Comparison of ENCODE assay signal across 11 cellular contexts in the genomic region with DNA sequence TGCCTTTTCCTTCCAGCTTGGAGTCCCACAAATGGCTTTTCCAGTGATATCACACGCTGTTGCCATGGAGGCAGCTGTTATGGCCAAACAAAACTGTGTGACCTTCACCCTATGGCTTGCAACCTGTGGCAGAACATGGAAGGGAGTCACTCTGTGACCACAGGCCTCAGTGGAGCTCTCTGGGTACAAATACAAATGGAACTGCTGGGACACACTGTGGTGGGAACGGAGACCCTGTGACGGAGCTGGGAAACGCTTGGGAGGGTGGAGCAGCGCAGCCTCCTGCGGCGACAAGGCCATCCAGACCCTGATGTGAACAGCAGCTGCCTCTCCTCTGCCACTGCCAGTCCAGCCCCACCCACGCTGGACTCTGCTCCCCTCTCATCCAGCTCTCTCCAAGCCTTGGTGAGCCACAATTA.
DNase-seq lines count a peak whose midpoint lies in the region; ATAC-seq and TF ChIP-seq lines count a peak whose summit lies in the region.
"Had no signal": no experiment of that assay in that cellular context is flagged by ENCODE, and none has a peak within 500 bp of the region (broad histone marks: within the 10 kb centered on the region; RNA-seq: fewer than 3 reads in every experiment).

No MANE protein-coding gene starts in this region.

- peak; percentile 43 for ATAC-seq in lung (ENCODE audit: insufficient read depth, low FRiP score)

- H3K9ac ChIP-seq in Loucy (ENCODE audit: low read depth, low read length, poor library complexity, severe bottlenecking) (peak overlapping the region; percentile 47), colonic mucosa (ENCODE audit: low read depth in 2 of 2, low read length in 2 of 2) (peak overlapping the region; percentile 33 to 72)

- no peaks in the 10 kb centered on the region for H3K9me2 ChIP-seq in Loucy (replicated peaks; ENCODE audit: low read depth, low read length)

- H3K4me1 ChIP-seq in Loucy (ENCODE audit: insufficient read depth, low read length, poor library complexity, severe bottlenecking): peaks cover 89% of the 10 kb centered on the region
- peaks cover 12% of the 10 kb centered on the region for H3K4me1 ChIP-seq in colonic mucosa
- H3K4me1 ChIP-seq in lung (ENCODE audit: control insufficient read depth in 2 of 2, insufficient read depth in 2 of 2, low read length in 2 of 2): peaks cover 0 to 4% of the 10 kb centered on the region in 2 donors
- peaks cover 6 to 18% (median 13%) of the 10 kb centered on the region in 4 donors for H3K4me1 ChIP-seq in stomach

- WGBS in lung, 2 donors: 78 to 82% methylated on average over 8 of the region's 8 CpGs
- 49 to 63% (median 54%) methylated on average over 8 of the region's 8 CpGs for WGBS in stomach, 5 donors

- H3K27ac ChIP-seq in colonic mucosa (peak overlapping the region; percentile 64), lung (ENCODE audit: low read depth in 1 of 2, low read length in 1 of 2) (peak overlapping the region in 1 of 2 donors; percentile 10), stomach (peak overlapping the region in 4 of 5 donors; percentile 8 to 56 (median 48))

- H3K9me3 ChIP-seq in Loucy (ENCODE audit: insufficient read depth, low read depth, low read length) (no peaks in the 10 kb centered on the region), colonic mucosa (no peaks in the 10 kb centered on the region), lung (ENCODE audit: control insufficient read depth in 2 of 2, insufficient read depth in 1 of 2, low read length in 1 of 2) (no peaks in the 10 kb centered on the region), stomach (no peaks in the 10 kb centered on the region)

- H3K4me2 ChIP-seq in Loucy (ENCODE audit: low read depth, low read length, poor library complexity, severe bottlenecking): no peak overlapping the region

- H4K20me1 ChIP-seq in Loucy (ENCODE audit: insufficient read depth, low read length, poor library complexity, severe bottlenecking): no peaks in the 10 kb centered on the region

- intact Hi-C loops in colonic mucosa (cut with DNase I) (no loop called here), stomach (cut with DNase I; ENCODE audit: low total_unique reads) (no loop called here)

- no peak for TF ChIP-seq EP300 in stomach (IDR thresholded peaks at IDR 0.05)

- no peak overlapping the region for H3K4me3 ChIP-seq in Loucy (ENCODE audit: low read length, poor library complexity, severe bottlenecking)
- no peak overlapping the region for H3K4me3 ChIP-seq in colonic mucosa
- H3K4me3 ChIP-seq in lung: no peak overlapping the region
- H3K4me3 ChIP-seq in stomach: no peak overlapping the region

- H3K36me3 ChIP-seq in Loucy (ENCODE audit: insufficient read depth, low read length): no peaks in the 10 kb centered on the region
- no peaks in the 10 kb centered on the region for H3K36me3 ChIP-seq in colonic mucosa
- no peaks in the 10 kb centered on the region for H3K36me3 ChIP-seq in lung (ENCODE audit: control insufficient read depth in 2 of 2, insufficient read depth in 2 of 2, low read length in 2 of 2)
- no peaks in the 10 kb centered on the region for H3K36me3 ChIP-seq in stomach

- no peak for TF ChIP-seq CTCF in Loucy (conservative IDR thresholded peaks at IDR 0.05; ENCODE audit: low read length)
- no peak for TF ChIP-seq CTCF in colonic mucosa (IDR thresholded peaks at IDR 0.05)
- TF ChIP-seq CTCF in lung (IDR thresholded peaks at IDR 0.05; ENCODE audit: control extremely low read depth, extremely low read depth): no peak
- no peak for TF ChIP-seq CTCF in stomach (IDR thresholded peaks at IDR 0.05)
- TF ChIP-seq CTCF in GM13977 (IDR thresholded peaks at IDR 0.05; ENCODE audit: extremely low read depth, insufficient read depth, missing control alignments): no peak

- H3K27me3 ChIP-seq in Loucy (ENCODE audit: insufficient read depth, low read length, poor library complexity, severe bottlenecking) (no peaks in the 10 kb centered on the region), colonic mucosa (no peaks in the 10 kb centered on the region), lung (ENCODE audit: control insufficient read depth, insufficient read depth) (no peaks in the 10 kb centered on the region), stomach (no peaks in the 10 kb centered on the region)

- no peak overlapping the region for H2AFZ ChIP-seq in Loucy (ENCODE audit: low read length)

- H3F3A ChIP-seq in Loucy (ENCODE audit: low read depth): peaks cover 12% of the 10 kb centered on the region

- TF ChIP-seq POLR2A in stomach (IDR thresholded peaks at IDR 0.05): no peak

- peak; percentile 91 for DNase-seq in colonic mucosa
- DNase-seq in lung (ENCODE audit: low spot score): no peak
- DNase-seq in stomach: peak; percentile 35
- no peak for DNase-seq in NCI-H774 (lab: John Stamatoyannopoulos, UW)
- DNase-seq in foreskin melanocyte: no peak
- no peak for DNase-seq in GM13977 (ENCODE audit: low spot score)
- DNase-seq: activated naive CD8-positive, alpha-beta T cell treated with anti-CD3 and anti-CD28 coated beads, Interleukin-2, amount 10 ng/mL, durations not matched to agents 7 days and 5 days; glutamatergic neuron; NCI-H2227 treated with DMSO at 0.1 percent for 48 hours; T-helper 9 cell had no signal

- in situ Hi-C loops in GM13977 (cut with MboI; ENCODE audit: low pct_unique_long_range_greater_than_20kb, low sequenced_read_pairs, unreplicated experiment): no loop called here

- H3K79me2 ChIP-seq in Loucy (ENCODE audit: insufficient read depth, low read length): no peaks in the 10 kb centered on the region

Comparison
In these comparisons a context has a peak if more than half of its experiments do, and no peak if none do; other contexts are left out.
1. DNase-seq: peak in colonic mucosa (single experiment) and stomach (single experiment); none in lung (single experiment), NCI-H774 (single experiment), foreskin melanocyte (single experiment) and GM13977 (single experiment).